ENCODE assay signal across 15 cellular contexts in genomic region chr5:141608557-141608956, GRCh38. TPM values are rescaled to one million over a fixed set of nuclear protein-coding genes. Genes with fewer than 3 reads are reported as not detected.
DNase-seq lines count a peak whose midpoint lies in the region; ATAC-seq and TF ChIP-seq lines count a peak whose summit lies in the region.
"Had no signal": no experiment of that assay in that cellular context is flagged by ENCODE, and none has a peak within 500 bp of the region (broad histone marks: within the 10 kb centered on the region; RNA-seq: fewer than 3 reads in every experiment).

No MANE protein-coding gene starts in this region.

- H3K9me3 ChIP-seq in suprapubic skin (no peaks in the 10 kb centered on the region), osteoblast (ENCODE audit: low read depth, low read length) (no peaks in the 10 kb centered on the region)
- H3K9me3 ChIP-seq: heart left ventricle, SJCRH30 had no signal

- no peaks in the 10 kb centered on the region for H3K9me3 Mint-ChIP-seq in activated T-cell treated with anti-CD3 and anti-CD28 coated beads, Interleukin-2, amount 50 U/mL, for 72 hours
- H3K9me3 Mint-ChIP-seq in activated CD8-positive, alpha-beta T cell treated with anti-CD3 and anti-CD28 coated beads for 36 hours, result no peaks in the 10 kb centered on the region

- H4K20me1 ChIP-seq in osteoblast (ENCODE audit: insufficient read depth, low read length), result no peaks in the 10 kb centered on the region

- no peak overlapping the region for H2AFZ ChIP-seq in osteoblast (ENCODE audit: low read length)

- CTCF ChIA-PET in activated CD8-positive, alpha-beta T cell treated with anti-CD3 and anti-CD28 coated beads for 36 hours (lab: Charles Lee), result interaction anchor here (0.9 to 9.6 kb wide), 4 partner anchors 9 to 45 kb away, joined by 4 to 132 read pairs (median 27); partner anchors contain the start of gene DIAPH1

- H3K4me2 ChIP-seq in osteoblast (ENCODE audit: insufficient read depth, low read length), result no peak overlapping the region

- POLR2A ChIA-PET in activated CD8-positive, alpha-beta T cell treated with anti-CD3 and anti-CD28 coated beads for 36 hours (lab: Charles Lee), result interaction anchor here (0.8 to 3.3 kb wide), 5 partner anchors 8 to 28 kb away, joined by 3 to 9 read pairs (median 6); partner anchors contain the start of genes DIAPH1, HDAC3 and RELL2

- no peak overlapping the region for H3K4me3 ChIP-seq in suprapubic skin
- H3K4me3 ChIP-seq in osteoblast (ENCODE audit: insufficient read depth, low read length), result no peak overlapping the region
- H3K4me3 ChIP-seq: heart left ventricle, SJCRH30 had no signal

- ATAC-seq in activated T-cell treated with anti-CD3 and anti-CD28 coated beads, Interleukin-2, amount 50 U/mL, for 72 hours (replicated peaks in 1 of 2), result no peak
- no peak for ATAC-seq in activated CD8-positive, alpha-beta T cell treated with anti-CD3 and anti-CD28 coated beads for 36 hours
- peak; percentile 87 for ATAC-seq in left lobe of liver
- ATAC-seq in GM19351 (IDR thresholded peaks at IDR 0.05; ENCODE audit: unreplicated experiment), result no peak
- ATAC-seq: heart left ventricle, sciatic nerve had no signal

- H3K4me1 ChIP-seq in suprapubic skin (peaks cover 41% of the 10 kb centered on the region), osteoblast (ENCODE audit: insufficient read depth, low read length) (peaks cover 27% of the 10 kb centered on the region)
- H3K4me1 ChIP-seq: SJCRH30 had no signal

- intact Hi-C loops in activated CD8-positive, alpha-beta T cell treated with anti-CD3 and anti-CD28 coated beads for 36 hours (cut with micrococcal nuclease), result no loop called here

- no peaks in the 10 kb centered on the region for H3K27me3 Mint-ChIP-seq in activated T-cell treated with anti-CD3 and anti-CD28 coated beads, Interleukin-2, amount 50 U/mL, for 72 hours (ENCODE audit: low read depth)
- H3K27me3 Mint-ChIP-seq in activated CD8-positive, alpha-beta T cell treated with anti-CD3 and anti-CD28 coated beads for 36 hours, result no peaks in the 10 kb centered on the region

- H3K79me2 ChIP-seq in osteoblast (ENCODE audit: insufficient read depth, low read length), result peaks cover 76% of the 10 kb centered on the region

- TF ChIP-seq CTCF in activated CD8-positive, alpha-beta T cell treated with anti-CD3 and anti-CD28 coated beads for 36 hours (IDR thresholded peaks at IDR 0.05), result no peak
- no peak for TF ChIP-seq CTCF in suprapubic skin (IDR thresholded peaks at IDR 0.05)
- TF ChIP-seq CTCF in osteoblast (IDR thresholded peaks at IDR 0.05; ENCODE audit: extremely low read depth, low read depth, low read length), result no peak

- H3K27ac Mint-ChIP-seq in activated T-cell treated with anti-CD3 and anti-CD28 coated beads, Interleukin-2, amount 50 U/mL, for 72 hours, result peak overlapping the region; percentile 90
- H3K27ac Mint-ChIP-seq in activated CD8-positive, alpha-beta T cell treated with anti-CD3 and anti-CD28 coated beads for 36 hours, result peak overlapping the region; percentile 94

- no peak for DNase-seq in activated T-cell treated with anti-CD3 and anti-CD28 coated beads, Interleukin-2, amount 50 U/mL, for 72 hours
- DNase-seq in activated T-cell treated with anti-CD3 and anti-CD28 coated beads, Interleukin-2, amount 50 U/mL, for 48 hours, result no peak
- no peak for DNase-seq in activated CD8-positive, alpha-beta T cell treated with anti-CD3 and anti-CD28 coated beads for 36 hours
- DNase-seq in left lobe of liver (ENCODE audit: low spot score) (no peak), suprapubic skin (ENCODE audit: low spot score in 2 of 2) (no peak), osteoblast (ENCODE audit: insufficient read length, low spot score, missing footprints) (no peak), NOMO-1 (lab: John Stamatoyannopoulos, UW; ENCODE audit: unreplicated experiment in 2 of 2) (no peak)
- DNase-seq: amniotic stem cell; effector CD8-positive, alpha-beta T cell; heart left ventricle; NCI-H1436 treated with DMSO at 0.1 percent for 48 hours; SJCRH30; trophoblast cell had no signal

- WGBS in suprapubic skin, result 76% methylated on average over 1 of the region's 1 CpG

- H3K27ac ChIP-seq in suprapubic skin, result peak overlapping the region; percentile 11
- H3K27ac ChIP-seq in osteoblast (ENCODE audit: low read depth, low read length), result no peak overlapping the region
- H3K27ac ChIP-seq: SJCRH30 had no signal

- H3K27me3 ChIP-seq in suprapubic skin, result no peaks in the 10 kb centered on the region
- no peaks in the 10 kb centered on the region for H3K27me3 ChIP-seq in osteoblast (ENCODE audit: insufficient read depth, low read length)
- H3K27me3 ChIP-seq: heart left ventricle, SJCRH30 had no signal

- no peak for TF ChIP-seq POLR2A in suprapubic skin (IDR thresholded peaks at IDR 0.05)

- H3K4me3 Mint-ChIP-seq in activated T-cell treated with anti-CD3 and anti-CD28 coated beads, Interleukin-2, amount 50 U/mL, for 72 hours, result peak overlapping the region in 1 of 2 donors; percentile 63
- no peak overlapping the region for H3K4me3 Mint-ChIP-seq in activated CD8-positive, alpha-beta T cell treated with anti-CD3 and anti-CD28 coated beads for 36 hours

- H3K36me3 ChIP-seq in suprapubic skin (no peaks in the 10 kb centered on the region), osteoblast (ENCODE audit: insufficient read depth, low read length) (no peaks in the 10 kb centered on the region)
- H3K36me3 ChIP-seq: heart left ventricle had no signal

- peaks cover 2 to 9% of the 10 kb centered on the region in 2 donors for H3K36me3 Mint-ChIP-seq in activated T-cell treated with anti-CD3 and anti-CD28 coated beads, Interleukin-2, amount 50 U/mL, for 72 hours (ENCODE audit: insufficient read depth in 2 of 2)
- H3K36me3 Mint-ChIP-seq in activated CD8-positive, alpha-beta T cell treated with anti-CD3 and anti-CD28 coated beads for 36 hours (ENCODE audit: low read depth), result peaks cover 30% of the 10 kb centered on the region

- peaks cover 90% of the 10 kb centered on the region for H3K4me1 Mint-ChIP-seq in activated T-cell treated with anti-CD3 and anti-CD28 coated beads, Interleukin-2, amount 50 U/mL, for 72 hours (ENCODE audit: low read depth)
- H3K4me1 Mint-ChIP-seq in activated CD8-positive, alpha-beta T cell treated with anti-CD3 and anti-CD28 coated beads for 36 hours (ENCODE audit: low read depth), result peaks cover 83% of the 10 kb centered on the region

- no peak for TF ChIP-seq EP300 in suprapubic skin (IDR thresholded peaks at IDR 0.05)

RNA-seq across cellular contexts. Expression of gene DIAPH1, which starts 10.2 kb away (rescaled TPM):
- total RNA-seq in activated T-cell treated with anti-CD3 and anti-CD28 coated beads, Interleukin-2, amount 50 U/mL, for 72 hours, result 100 to 1,000 TPM; 162 to 165 TPM
- 100 to 1,000 TPM; 209 to 218 TPM for total RNA-seq in activated CD8-positive, alpha-beta T cell treated with anti-CD3 and anti-CD28 coated beads for 36 hours
- total RNA-seq in left lobe of liver (120 TPM), suprapubic skin (100 to 1,000 TPM in 1 of 4 donors, 10 to 100 TPM in 3; 83.0 to 115 (median 95.1) TPM), osteoblast (18.5 and 19.2 TPM in 2 replicates)

RNA-seq across cellular contexts. Expression of gene HDAC3, which starts 28.1 kb away (rescaled TPM):
- 10 to 100 TPM; 64.1 to 69.2 TPM for total RNA-seq in activated T-cell treated with anti-CD3 and anti-CD28 coated beads, Interleukin-2, amount 50 U/mL, for 72 hours
- 10 to 100 TPM; 94.8 to 98.3 TPM for total RNA-seq in activated CD8-positive, alpha-beta T cell treated with anti-CD3 and anti-CD28 coated beads for 36 hours
- total RNA-seq in left lobe of liver, result 28.7 TPM
- 10 to 100 TPM; 50.0 to 79.2 (median 59.4) TPM for total RNA-seq in suprapubic skin
- 47.8 and 50.4 TPM in 2 replicates for total RNA-seq in osteoblast

RNA-seq across cellular contexts. Expression of gene RELL2, which starts 28.2 kb away (rescaled TPM):
- total RNA-seq in activated T-cell treated with anti-CD3 and anti-CD28 coated beads, Interleukin-2, amount 50 U/mL, for 72 hours, result 10 to 100 TPM; 14.6 to 19.5 TPM
- 10 to 100 TPM; 31.4 to 35.6 TPM for total RNA-seq in activated CD8-positive, alpha-beta T cell treated with anti-CD3 and anti-CD28 coated beads for 36 hours
- total RNA-seq in left lobe of liver (0.96 TPM), suprapubic skin (1 to 10 TPM; 2.9 to 9.0 (median 5.7) TPM), osteoblast (4.4 and 5.1 TPM in 2 replicates)

RNA-seq across cellular contexts. Expression of gene FCHSD1, which starts 42.7 kb away (rescaled TPM):
- total RNA-seq in activated T-cell treated with anti-CD3 and anti-CD28 coated beads, Interleukin-2, amount 50 U/mL, for 72 hours, result 10 to 100 TPM; 54.1 to 61.1 TPM
- 10 to 100 TPM; 30.1 to 31.8 TPM for total RNA-seq in activated CD8-positive, alpha-beta T cell treated with anti-CD3 and anti-CD28 coated beads for 36 hours
- total RNA-seq in left lobe of liver (1.7 TPM), suprapubic skin (100 to 1,000 TPM in 2 of 4 donors, 10 to 100 TPM in 2; 40.1 to 117 (median 77.1) TPM), osteoblast (21.8 and 22.4 TPM in 2 replicates)
